11 cellular contexts compared by ENCODE assay signal in genomic region chr17:16512011-16512410, GRCh38. TPM values are rescaled to one million over a fixed set of nuclear protein-coding genes. Genes with fewer than 3 reads are reported as not detected.
DNase-seq lines count a peak whose midpoint lies in the region; ATAC-seq and TF ChIP-seq lines count a peak whose summit lies in the region.
"Had no signal": no experiment of that assay in that cellular context is flagged by ENCODE, and none has a peak within 500 bp of the region (broad histone marks: within the 10 kb centered on the region; RNA-seq: fewer than 3 reads in every experiment).

No MANE protein-coding gene starts in this region.

- H3K18ac ChIP-seq in neuronal stem cell (ENCODE audit: low read length): no peak overlapping the region

- peaks cover 33% of the 10 kb centered on the region for H3K27me3 Mint-ChIP-seq in T-helper 17 cell

- H3K27me3 ChIP-seq in neuronal stem cell (ENCODE audit: control insufficient read depth in 3 of 3, insufficient read depth in 3 of 3, low read depth in 1 of 3, low read length in 3 of 3) (no peaks in the 10 kb centered on the region), upper lobe of left lung (no peaks in the 10 kb centered on the region)

- DNase-seq in KBM-7 (peak; percentile 47), NCI-H2196 (lab: John Stamatoyannopoulos, UW; ENCODE audit: unreplicated experiment) (peak; percentile 27), T-helper 17 cell (no peak), neuronal stem cell (ENCODE audit: low spot score) (no peak), upper lobe of left lung (no peak), NCI-H2029 (lab: John Stamatoyannopoulos, UW) (no peak)
- DNase-seq in activated naive CD4-positive, alpha-beta T cell treated with Interleukin-2 at 50 U/mL for 16 hours: no peak
- DNase-seq: effector CD8-positive, alpha-beta T cell; gastrocnemius medialis had no signal

- no peak overlapping the region for H3K4me3 Mint-ChIP-seq in T-helper 17 cell
- H3K4me3 Mint-ChIP-seq: IgD-negative memory B cell had no signal

- WGBS in neuronal stem cell (ENCODE audit: extremely low coverage in 2 of 2, insufficient read length in 2 of 2, insufficient replicate concordance in 1 of 2), 2 donors: no CpG with 5 or more reads among the region's 4 CpGs
- 64 to 76% methylated on average over 4 of the region's 4 CpGs for WGBS in upper lobe of left lung, 2 donors

- H3K4me2 ChIP-seq in neuronal stem cell (ENCODE audit: insufficient read depth, low read length, poor library complexity, severe bottlenecking): no peak overlapping the region

- no peak overlapping the region for H4K8ac ChIP-seq in neuronal stem cell (ENCODE audit: low read depth, low read length)

- no peak overlapping the region for H2BK15ac ChIP-seq in neuronal stem cell (ENCODE audit: low read length)

- H3K4me1 ChIP-seq in neuronal stem cell (ENCODE audit: control insufficient read depth in 2 of 2, insufficient read depth in 1 of 2, low read depth in 1 of 2, low read length in 2 of 2) (peaks cover 10 to 17% of the 10 kb centered on the region in 2 donors), upper lobe of left lung (peaks cover 0 to 7% (median 3%) of the 10 kb centered on the region in 4 donors)

- H3K23ac ChIP-seq in neuronal stem cell (ENCODE audit: low read depth, low read length, poor library complexity): no peak overlapping the region

- H3K79me1 ChIP-seq in neuronal stem cell (ENCODE audit: low read depth, low read length): no peaks in the 10 kb centered on the region

- in situ Hi-C loops in KBM-7 (cut with MboI; ENCODE audit: low pct_unique_long_range_greater_than_20kb, low sequenced_read_pairs): no loop called here

- H3K36me3 ChIP-seq in neuronal stem cell (replicated peaks in 1 of 2; ENCODE audit: control insufficient read depth in 2 of 2, insufficient read depth in 2 of 2, low read length in 2 of 2): no peaks in the 10 kb centered on the region
- no peaks in the 10 kb centered on the region for H3K36me3 ChIP-seq in upper lobe of left lung
- H3K36me3 ChIP-seq: gastrocnemius medialis had no signal

- H3K4me1 Mint-ChIP-seq in T-helper 17 cell: peaks cover 11% of the 10 kb centered on the region

- H3K27ac Mint-ChIP-seq in T-helper 17 cell: peak overlapping the region; percentile 16
- H3K27ac Mint-ChIP-seq: IgD-negative memory B cell had no signal

- H3K9ac ChIP-seq in neuronal stem cell (ENCODE audit: low read depth, low read length, poor library complexity): no peak overlapping the region

- no peak overlapping the region for H2BK120ac ChIP-seq in neuronal stem cell (ENCODE audit: low read depth, low read length)

- H4K91ac ChIP-seq in neuronal stem cell (ENCODE audit: low read depth, low read length, poor library complexity): no peak overlapping the region

- ATAC-seq in T-helper 17 cell (no peak), upper lobe of left lung (ENCODE audit: low FRiP score in 2 of 2) (no peak)
- ATAC-seq: gastrocnemius medialis had no signal

- no peak overlapping the region for H3K4me3 ChIP-seq in neuronal stem cell (ENCODE audit: low read length in 2 of 2)
- H3K4me3 ChIP-seq in upper lobe of left lung: no peak overlapping the region
- H3K4me3 ChIP-seq: gastrocnemius medialis had no signal

- peak overlapping the region; percentile 19 for H3K27ac ChIP-seq in neuronal stem cell (replicated peaks; ENCODE audit: low read length)
- H3K27ac ChIP-seq in upper lobe of left lung: no peak overlapping the region
- H3K27ac ChIP-seq: gastrocnemius medialis had no signal

- H3K9me3 ChIP-seq in T-helper 17 cell (ENCODE audit: control insufficient read depth, low read length, poor library complexity, severe bottlenecking) (no peaks in the 10 kb centered on the region), neuronal stem cell (replicated peaks in 1 of 2; ENCODE audit: control insufficient read depth in 2 of 2, insufficient read depth in 1 of 2, low read depth in 1 of 2, low read length in 2 of 2) (no peaks in the 10 kb centered on the region), upper lobe of left lung (no peaks in the 10 kb centered on the region)
- H3K9me3 ChIP-seq: gastrocnemius medialis had no signal

- H3K36me3 Mint-ChIP-seq in T-helper 17 cell (ENCODE audit: low read depth): peaks cover 10% of the 10 kb centered on the region

- H2AK5ac ChIP-seq in neuronal stem cell (ENCODE audit: low read depth, low read length): no peak overlapping the region

- no peak for TF ChIP-seq CTCF in upper lobe of left lung (IDR thresholded peaks at IDR 0.05)

- TF ChIP-seq POLR2A in upper lobe of left lung (IDR thresholded peaks at IDR 0.05): no peak

- H3K4ac ChIP-seq in neuronal stem cell (ENCODE audit: low read length): no peak overlapping the region

- no peak overlapping the region for H2BK12ac ChIP-seq in neuronal stem cell (ENCODE audit: low read length)

- peak overlapping the region; percentile 86 for H2AFZ ChIP-seq in neuronal stem cell (ENCODE audit: low read length)

- no peak overlapping the region for H2BK5ac ChIP-seq in neuronal stem cell (ENCODE audit: low read length)

- no peak for TF ChIP-seq EP300 in upper lobe of left lung (IDR thresholded peaks at IDR 0.05)

- H3K14ac ChIP-seq in neuronal stem cell (ENCODE audit: low read length): no peak overlapping the region

RNA-seq across cellular contexts. Expression of gene LRRC75A, which starts 20.0 kb away (rescaled TPM):
- total RNA-seq in T-helper 17 cell (1 to 10 TPM; 3.1 to 5.0 TPM), upper lobe of left lung (1 to 10 TPM; 2.1 to 7.3 (median 5.2) TPM)
- 2.7 TPM for polyA plus RNA-seq in neuronal stem cell (2013, experiment 1 of 2)
- polyA plus RNA-seq in neuronal stem cell (2013, experiment 2 of 2): 2.6 TPM
- polyA plus RNA-seq: keratinocyte had no signal

RNA-seq across cellular contexts. Expression of gene ZNF287, which starts 57.0 kb away (rescaled TPM):
- total RNA-seq in T-helper 17 cell: 1 to 10 TPM; 6.6 to 7.6 TPM
- polyA plus RNA-seq in neuronal stem cell (2013, experiment 1 of 2): 7.4 TPM
- 10.7 TPM for polyA plus RNA-seq in neuronal stem cell (2013, experiment 2 of 2)
- 1 to 10 TPM in 5 of 6 donors, under 1 TPM in 1; 0.22 to 6.5 (median 3.7) TPM for total RNA-seq in upper lobe of left lung

Comparison
In these comparisons a context has a peak if more than half of its experiments do, and no peak if none do; other contexts are left out.
1. DNase-seq: peak in KBM-7 (single experiment) and NCI-H2196 (single experiment); none in T-helper 17 cell (0 of 3), neuronal stem cell (single experiment), activated naive CD4-positive, alpha-beta T cell treated with Interleukin-2 at 50 U/mL for 16 hours (single experiment), upper lobe of left lung (0 of 2) and NCI-H2029 (single experiment).